In genomic region chr4:129218897-129219296, GRCh38 we compare ENCODE assay signal across 1 cellular context.
TF ChIP-seq lines count a peak whose summit lies in the region.

No MANE protein-coding gene starts in this region.

TF ChIP-seq in IMR-90, 13 proteins besides CTCF, POLR2A, EP300 and RAD21:
- no peak for TF ChIP-seq CHD1 (IDR thresholded peaks at IDR 0.05; ENCODE audit: low read depth, low read length)
- TF ChIP-seq SMC3 (IDR thresholded peaks at IDR 0.05; ENCODE audit: low read depth, low read length) = no peak
- no peak for TF ChIP-seq BHLHE40 (IDR thresholded peaks at IDR 0.05; ENCODE audit: low read depth, low read length)
- no peak for TF ChIP-seq MAZ (IDR thresholded peaks at IDR 0.05; ENCODE audit: borderline replicate concordance, low read depth, low read length)
- no peak for TF ChIP-seq ELK1 (IDR thresholded peaks at IDR 0.05; ENCODE audit: borderline replicate concordance, low read depth, low read length)
- no peak for TF ChIP-seq USF2 (IDR thresholded peaks at IDR 0.05; ENCODE audit: low read depth, low read length)
- TF ChIP-seq RFX5 (IDR thresholded peaks at IDR 0.05; ENCODE audit: low read depth, low read length) = no peak
- no peak for TF ChIP-seq RCOR1 (IDR thresholded peaks at IDR 0.05; ENCODE audit: insufficient replicate concordance, low read length)
- TF ChIP-seq NFE2L2 (IDR thresholded peaks at IDR 0.05; ENCODE audit: low read depth, low read length) = no peak
- no peak for TF ChIP-seq FOS (IDR thresholded peaks at IDR 0.05; ENCODE audit: low read depth, low read length)
- TF ChIP-seq MAFK (IDR thresholded peaks at IDR 0.05; ENCODE audit: low read depth, low read length) = no peak
- no peak for TF ChIP-seq CEBPB (IDR thresholded peaks at IDR 0.05; ENCODE audit: low read depth, low read length)
- no peak for TF ChIP-seq MXI1 (IDR thresholded peaks at IDR 0.05; ENCODE audit: borderline replicate concordance, low read depth, low read length)
